30 cellular contexts compared by ENCODE assay signal in genomic region chr19:18793144-18794028, GRCh38. TPM values are rescaled to one million over a fixed set of nuclear protein-coding genes. Genes with fewer than 3 reads are reported as not detected.
"Had no signal": no experiment of that assay in that cellular context is flagged by ENCODE, and none has a peak within 500 bp of the region (broad histone marks: within the 10 kb centered on the region; RNA-seq: fewer than 3 reads in every experiment).

No MANE protein-coding gene starts in this region.

- H3K36me3 Mint-ChIP-seq: activated naive CD8-positive, alpha-beta T cell; type B pancreatic cell had no signal

- DNase-seq: activated CD4-positive, alpha-beta T cell treated with anti-CD3 and anti-CD28 coated beads, Interleukin-2, amount 50 U/mL, for 1 hour; activated CD4-positive, CD25-positive, alpha-beta regulatory T cell treated with anti-CD3 and anti-CD28 coated beads, Interleukin-2, amount 50 U/mL, for 72 hours; activated CD8-positive, alpha-beta T cell treated with anti-CD3 and anti-CD28 coated beads, Interleukin-2, amount 10 ng/mL, durations not matched to agents 7 days and 5 days; activated gamma-delta T cell treated with Interleukin-2 at 50 U/mL for 16 hours; amniotic stem cell; effector memory CD4-positive, alpha-beta T cell; glutamatergic neuron; hippocampal formation; left colon; retina; spleen; stimulated activated CD4-positive, alpha-beta T cell treated with anti-CD3 and anti-CD28 coated beads, Interleukin-4, amount 100 ng/mL, for 1 hour; stimulated activated naive CD4-positive, alpha-beta T cell treated with Interleukin-2 at 50 U/mL for 16 hours; WERI-Rb-1 had no signal

- H3K36me3 ChIP-seq: breast epithelium, esophagus muscularis mucosa, spleen, thoracic aorta, vagina, WERI-Rb-1 had no signal

- H3K9me3 ChIP-seq: breast epithelium, esophagus muscularis mucosa, spleen, thoracic aorta, vagina had no signal

- H3K27ac Mint-ChIP-seq: activated CD8-positive, alpha-beta T cell treated with anti-CD3 and anti-CD28 coated beads, Interleukin-2, amount 10 ng/mL, durations not matched to agents 7 days and 5 days; activated naive CD8-positive, alpha-beta T cell; memory B cell; T-helper 2 cell treated with Interferon-gamma antibody and Interleukin-4, amounts not matched to agents 5 μg/mL and 100 μg/mL, for 36 hours; type B pancreatic cell had no signal

- H3K9me3 Mint-ChIP-seq: central memory CD8-positive, alpha-beta T cell; memory B cell; T-helper 2 cell treated with Interferon-gamma antibody and Interleukin-4, amounts not matched to agents 5 μg/mL and 100 μg/mL, for 36 hours; type B pancreatic cell had no signal

- H3K4me3 ChIP-seq: breast epithelium, esophagus muscularis mucosa, spleen, thoracic aorta, vagina had no signal

- H3K27ac ChIP-seq: breast epithelium, esophagus muscularis mucosa, spleen, thoracic aorta, vagina, WERI-Rb-1 had no signal

- H3K4me3 Mint-ChIP-seq: activated CD8-positive, alpha-beta T cell treated with anti-CD3 and anti-CD28 coated beads, Interleukin-2, amount 10 ng/mL, durations not matched to agents 7 days and 5 days; activated naive CD8-positive, alpha-beta T cell; central memory CD8-positive, alpha-beta T cell; memory B cell; T-helper 2 cell treated with Interferon-gamma antibody and Interleukin-4, amounts not matched to agents 5 μg/mL and 100 μg/mL, for 36 hours; type B pancreatic cell had no signal

- FAIRE-seq: colon, endothelial cell of umbilical vein, frontal cortex, keratinocyte had no signal

RNA-seq across cellular contexts. Expression of gene COMP, which starts 2.3 kb away (rescaled TPM):
- total RNA-seq: activated CD8-positive, alpha-beta T cell treated with anti-CD3 and anti-CD28 coated beads, Interleukin-2, amount 10 ng/mL, durations not matched to agents 7 days and 5 days; dermis microvascular lymphatic vessel endothelial cell; endothelial cell of umbilical vein; frontal cortex; left colon; mononuclear cell; spleen had no signal
- polyA plus RNA-seq: endothelial cell of umbilical vein, keratinocyte, neural cell had no signal
